ENCODE assay signal across 17 cellular contexts in genomic region chr12:48159976-48160525, GRCh38. TPM values are rescaled to one million over a fixed set of nuclear protein-coding genes. Genes with fewer than 3 reads are reported as not detected.
DNase-seq lines count a peak whose midpoint lies in the region; ATAC-seq and TF ChIP-seq lines count a peak whose summit lies in the region.
"Had no signal": no experiment of that assay in that cellular context is flagged by ENCODE, and none has a peak within 500 bp of the region (broad histone marks: within the 10 kb centered on the region; RNA-seq: fewer than 3 reads in every experiment).

No MANE protein-coding gene starts in this region.

- no peak for TF ChIP-seq CTCF in fibroblast of the aortic adventitia (IDR thresholded peaks at IDR 0.05; ENCODE audit: insufficient read depth, low read length)

- no peaks in the 10 kb centered on the region for H3K9me3 Mint-ChIP-seq in activated naive CD8-positive, alpha-beta T cell (ENCODE audit: low read depth)
- H3K9me3 Mint-ChIP-seq in activated naive CD8-positive, alpha-beta T cell treated with anti-CD3 and anti-CD28 coated beads, Interleukin-2, amount 50 U/mL, for 24 hours, result no peaks in the 10 kb centered on the region
- no peaks in the 10 kb centered on the region for H3K9me3 Mint-ChIP-seq in activated CD4-positive, alpha-beta T cell treated with anti-CD3 and anti-CD28 coated beads, Interleukin-2, amount 10 ng/mL, durations not matched to agents 24 days and 14 days
- H3K9me3 Mint-ChIP-seq: CD8-positive, alpha-beta memory T cell had no signal

- ATAC-seq in activated naive CD8-positive, alpha-beta T cell treated with anti-CD3 and anti-CD28 coated beads, Interleukin-2, amount 50 U/mL, for 24 hours, result no peak
- ATAC-seq in T-helper 17 cell, result no peak
- ATAC-seq in HG02798 (IDR thresholded peaks at IDR 0.05; ENCODE audit: poor library complexity, unreplicated experiment), result no peak
- ATAC-seq in Right ventricle myocardium inferior, result no peak

- no peak overlapping the region for H3K4me3 ChIP-seq in fibroblast of the aortic adventitia (ENCODE audit: low read depth, low read length)
- H3K4me3 ChIP-seq: BLaER1, SJSA1 had no signal

- no peaks in the 10 kb centered on the region for H3K9me3 ChIP-seq in T-helper 17 cell (ENCODE audit: control insufficient read depth, low read length, poor library complexity, severe bottlenecking)
- H3K9me3 ChIP-seq: BLaER1, SJSA1 had no signal

- intact Hi-C loops in activated CD4-positive, alpha-beta T cell treated with anti-CD3 and anti-CD28 coated beads, Interleukin-2, amount 10 ng/mL, durations not matched to agents 24 days and 14 days (cut with micrococcal nuclease), result loop anchor here (5.0 kb wide), 1 partner anchor 198 kb away; the partner anchor contains the start of gene TMEM106C
- intact Hi-C loops in Right ventricle myocardium inferior (cut with DNase I), result no loop called here

- no peak for DNase-seq in activated naive CD8-positive, alpha-beta T cell treated with anti-CD3 and anti-CD28 coated beads, Interleukin-2, amount 50 U/mL, for 24 hours
- DNase-seq in T-helper 17 cell (no peak), fibroblast of the aortic adventitia (ENCODE audit: low read depth) (peak; percentile 66), Right ventricle myocardium inferior (ENCODE audit: missing footprints) (no peak)
- DNase-seq in activated CD4-positive, alpha-beta T cell treated with anti-CD3 and anti-CD28 coated beads, Interleukin-2, amount 10 ng/mL, durations not matched to agents 24 days and 14 days, result no peak
- no peak for DNase-seq in activated CD8-positive, alpha-beta memory T cell treated with anti-CD3 and anti-CD28 coated beads, Interleukin-2, amount 50 U/mL, for 4 hours
- DNase-seq: CD8-positive, alpha-beta memory T cell; DND-41; NCI-H1436; NCI-H2029 treated with DMSO at 0.1 percent for 48 hours; NCI-H774 had no signal

- H3K27me3 Mint-ChIP-seq in activated naive CD8-positive, alpha-beta T cell, result no peaks in the 10 kb centered on the region
- H3K27me3 Mint-ChIP-seq in activated naive CD8-positive, alpha-beta T cell treated with anti-CD3 and anti-CD28 coated beads, Interleukin-2, amount 50 U/mL, for 24 hours, result peaks cover 6% of the 10 kb centered on the region
- peaks cover 9% of the 10 kb centered on the region for H3K27me3 Mint-ChIP-seq in T-helper 17 cell
- peaks cover 19% of the 10 kb centered on the region for H3K27me3 Mint-ChIP-seq in activated CD4-positive, alpha-beta T cell treated with anti-CD3 and anti-CD28 coated beads, Interleukin-2, amount 10 ng/mL, durations not matched to agents 24 days and 14 days

- H3K36me3 Mint-ChIP-seq in activated naive CD8-positive, alpha-beta T cell, result no peaks in the 10 kb centered on the region
- H3K36me3 Mint-ChIP-seq in activated naive CD8-positive, alpha-beta T cell treated with anti-CD3 and anti-CD28 coated beads, Interleukin-2, amount 50 U/mL, for 24 hours (ENCODE audit: low read depth), result no peaks in the 10 kb centered on the region
- H3K36me3 Mint-ChIP-seq in T-helper 17 cell (ENCODE audit: low read depth), result no peaks in the 10 kb centered on the region
- peaks cover 4% of the 10 kb centered on the region for H3K36me3 Mint-ChIP-seq in activated CD4-positive, alpha-beta T cell treated with anti-CD3 and anti-CD28 coated beads, Interleukin-2, amount 10 ng/mL, durations not matched to agents 24 days and 14 days (ENCODE audit: low read depth)

- no peak overlapping the region for H3K4me3 Mint-ChIP-seq in activated naive CD8-positive, alpha-beta T cell
- no peak overlapping the region for H3K4me3 Mint-ChIP-seq in activated naive CD8-positive, alpha-beta T cell treated with anti-CD3 and anti-CD28 coated beads, Interleukin-2, amount 50 U/mL, for 24 hours
- H3K4me3 Mint-ChIP-seq in T-helper 17 cell, result no peak overlapping the region
- no peak overlapping the region for H3K4me3 Mint-ChIP-seq in activated CD4-positive, alpha-beta T cell treated with anti-CD3 and anti-CD28 coated beads, Interleukin-2, amount 10 ng/mL, durations not matched to agents 24 days and 14 days

- peak overlapping the region; percentile 10 for H3K27ac Mint-ChIP-seq in activated naive CD8-positive, alpha-beta T cell
- no peak overlapping the region for H3K27ac Mint-ChIP-seq in activated naive CD8-positive, alpha-beta T cell treated with anti-CD3 and anti-CD28 coated beads, Interleukin-2, amount 50 U/mL, for 24 hours
- H3K27ac Mint-ChIP-seq in T-helper 17 cell, result peak overlapping the region; percentile 11
- no peak overlapping the region for H3K27ac Mint-ChIP-seq in activated CD4-positive, alpha-beta T cell treated with anti-CD3 and anti-CD28 coated beads, Interleukin-2, amount 10 ng/mL, durations not matched to agents 24 days and 14 days

- peaks cover 38% of the 10 kb centered on the region for H3K4me1 Mint-ChIP-seq in activated naive CD8-positive, alpha-beta T cell (ENCODE audit: low read depth)
- H3K4me1 Mint-ChIP-seq in activated naive CD8-positive, alpha-beta T cell treated with anti-CD3 and anti-CD28 coated beads, Interleukin-2, amount 50 U/mL, for 24 hours, result peaks cover 29% of the 10 kb centered on the region
- H3K4me1 Mint-ChIP-seq in T-helper 17 cell, result peaks cover 19% of the 10 kb centered on the region
- H3K4me1 Mint-ChIP-seq in activated CD4-positive, alpha-beta T cell treated with anti-CD3 and anti-CD28 coated beads, Interleukin-2, amount 10 ng/mL, durations not matched to agents 24 days and 14 days, result peaks cover 16% of the 10 kb centered on the region

RNA-seq across cellular contexts. Expression of gene ASB8, which starts 2.7 kb away (rescaled TPM):
- 10 to 100 TPM; 39.0 to 59.6 TPM for total RNA-seq in T-helper 17 cell
- 29.7 and 32.8 TPM in 2 replicates for total RNA-seq in fibroblast of the aortic adventitia (ENCODE audit: low replicate concordance)
- 30.0 and 35.8 TPM in 2 replicates for total RNA-seq in activated CD4-positive, alpha-beta T cell treated with anti-CD3 and anti-CD28 coated beads, Interleukin-2, amount 10 ng/mL, durations not matched to agents 24 days and 14 days
- total RNA-seq in Right ventricle myocardium inferior, result 80.7 TPM

RNA-seq across cellular contexts. Expression of gene CCDC184, which starts 23.4 kb away (rescaled TPM):
- 1 to 10 TPM; 7.5 to 8.6 TPM for total RNA-seq in T-helper 17 cell
- total RNA-seq in fibroblast of the aortic adventitia (ENCODE audit: low replicate concordance), result 0.63 and 1.1 TPM in 2 replicates
- total RNA-seq in activated CD4-positive, alpha-beta T cell treated with anti-CD3 and anti-CD28 coated beads, Interleukin-2, amount 10 ng/mL, durations not matched to agents 24 days and 14 days, result 0.38 and 0.44 TPM in 2 replicates
- 1.0 TPM for total RNA-seq in Right ventricle myocardium inferior

RNA-seq across cellular contexts. Expression of gene PFKM, which starts 40.9 kb away (rescaled TPM):
- total RNA-seq in T-helper 17 cell, result 10 to 100 TPM; 19.6 to 19.9 TPM
- 50.5 and 93.8 TPM in 2 replicates for total RNA-seq in fibroblast of the aortic adventitia (ENCODE audit: low replicate concordance)
- total RNA-seq in activated CD4-positive, alpha-beta T cell treated with anti-CD3 and anti-CD28 coated beads, Interleukin-2, amount 10 ng/mL, durations not matched to agents 24 days and 14 days, result 87.3 and 93.2 TPM in 2 replicates
- 637 TPM for total RNA-seq in Right ventricle myocardium inferior

RNA-seq across cellular contexts. Expression of gene OR10AD1, which starts 43.0 kb away (rescaled TPM):
- total RNA-seq in T-helper 17 cell (not detected), fibroblast of the aortic adventitia (ENCODE audit: low replicate concordance) (not detected in 2 replicates), Right ventricle myocardium inferior (not detected)
- not detected in 2 replicates for total RNA-seq in activated CD4-positive, alpha-beta T cell treated with anti-CD3 and anti-CD28 coated beads, Interleukin-2, amount 10 ng/mL, durations not matched to agents 24 days and 14 days
- total RNA-seq: CD8-positive, alpha-beta memory T cell; H1; NCI-H460; SJSA1 had no signal

RNA-seq across cellular contexts. Expression of gene SENP1, which starts 54.2 kb away (rescaled TPM):
- total RNA-seq in T-helper 17 cell (10 to 100 TPM; 26.9 to 33.8 TPM), fibroblast of the aortic adventitia (ENCODE audit: low replicate concordance) (33.8 and 43.8 TPM in 2 replicates), Right ventricle myocardium inferior (7.7 TPM)
- total RNA-seq in activated CD4-positive, alpha-beta T cell treated with anti-CD3 and anti-CD28 coated beads, Interleukin-2, amount 10 ng/mL, durations not matched to agents 24 days and 14 days, result 55.4 and 58.6 TPM in 2 replicates

Comparison
In these comparisons a context has a peak if more than half of its experiments do, and no peak if none do; other contexts are left out.
1. H3K27ac Mint-ChIP-seq: peak in activated naive CD8-positive, alpha-beta T cell (single experiment) and T-helper 17 cell (single experiment); none in activated naive CD8-positive, alpha-beta T cell treated with anti-CD3 and anti-CD28 coated beads, Interleukin-2, amount 50 U/mL, for 24 hours (single experiment) and activated CD4-positive, alpha-beta T cell treated with anti-CD3 and anti-CD28 coated beads, Interleukin-2, amount 10 ng/mL, durations not matched to agents 24 days and 14 days (single experiment).